In genomic region chr6:5261545-5262109, GRCh38 we compare ENCODE assay signal across 8 cellular contexts. TPM values are rescaled to one million over a fixed set of nuclear protein-coding genes. Genes with fewer than 3 reads are reported as not detected.
DNase-seq lines count a peak whose midpoint lies in the region; ATAC-seq and TF ChIP-seq lines count a peak whose summit lies in the region.

No MANE protein-coding gene starts in this region.

- 0% methylated on average over 19 of the region's 19 CpGs for WGBS in lung, 2 donors

- no peak for ATAC-seq in lung (ENCODE audit: insufficient read depth, low FRiP score)

- H3K27me3 ChIP-seq in HAP-1 (ENCODE audit: low read depth) (no peaks in the 10 kb centered on the region), lung (ENCODE audit: control insufficient read depth, insufficient read depth) (no peaks in the 10 kb centered on the region), uterus (no peaks in the 10 kb centered on the region)

- intact Hi-C loops in uterus (cut with DNase I; ENCODE audit: low total_unique reads), result no loop called here

- DNase-seq in ACHN, result peak; percentile 4
- DNase-seq in HAP-1 (ENCODE audit: low spot score in 2 of 2), result no peak
- peak; percentile 11 for DNase-seq in astrocyte of the hippocampus (ENCODE audit: low read depth, low spot score)
- no peak for DNase-seq in lung (ENCODE audit: low spot score)
- DNase-seq in uterus, result no peak
- no peak for DNase-seq in GM13977 (ENCODE audit: low spot score)
- no peak for DNase-seq in central memory CD4-positive, alpha-beta T cell
- DNase-seq in NOMO-1 treated with dmso at 0.1 percent for 144 hours (lab: John Stamatoyannopoulos, UW; ENCODE audit: unreplicated experiment), result no peak

- peaks cover 10% of the 10 kb centered on the region for H3K4me1 ChIP-seq in HAP-1
- H3K4me1 ChIP-seq in lung (ENCODE audit: control insufficient read depth in 2 of 2, insufficient read depth in 2 of 2, low read length in 2 of 2), result peaks cover 0 to 4% of the 10 kb centered on the region in 2 donors
- peaks cover 0 to 8% of the 10 kb centered on the region in 2 donors for H3K4me1 ChIP-seq in uterus

- H3K27ac ChIP-seq in lung (ENCODE audit: low read depth in 1 of 2, low read length in 1 of 2), result peak overlapping the region; percentile 91 to 96
- H3K27ac ChIP-seq in uterus, result peak overlapping the region; percentile 96 to 97

- H3K36me3 ChIP-seq in HAP-1 (replicated peaks) (peaks cover 19% of the 10 kb centered on the region), lung (ENCODE audit: control insufficient read depth in 2 of 2, insufficient read depth in 2 of 2, low read length in 2 of 2) (no peaks in the 10 kb centered on the region), uterus (no peaks in the 10 kb centered on the region)

- in situ Hi-C loops in ACHN (cut with HindIII; ENCODE audit: low pct_ligation_motif_present, low pct_unique_long_range_greater_than_20kb, low sequenced_read_pairs) (no loop called here), HAP-1 (cut with MboI; ENCODE audit: low sequenced_read_pairs) (no loop called here), GM13977 (cut with MboI; ENCODE audit: low pct_unique_long_range_greater_than_20kb, low sequenced_read_pairs, unreplicated experiment) (no loop called here)

- peak overlapping the region; percentile 96 for H3K4me3 ChIP-seq in HAP-1
- H3K4me3 ChIP-seq in lung, result peak overlapping the region; percentile 89
- peak overlapping the region; percentile 73 to 80 for H3K4me3 ChIP-seq in uterus

- TF ChIP-seq CTCF in lung (IDR thresholded peaks at IDR 0.05; ENCODE audit: control extremely low read depth, extremely low read depth) (no peak), uterus (IDR thresholded peaks at IDR 0.05) (no peak), GM13977 (IDR thresholded peaks at IDR 0.05; ENCODE audit: extremely low read depth, insufficient read depth, missing control alignments) (no peak)

- no peak for TF ChIP-seq POLR2A in uterus (IDR thresholded peaks at IDR 0.05)

- H3K9me3 ChIP-seq in HAP-1 (0 out of 2 replicates have a peak, but pooled peaks cover 2% of the 10 kb centered on the region), lung (ENCODE audit: control insufficient read depth in 2 of 2, insufficient read depth in 1 of 2, low read length in 1 of 2) (no peaks in the 10 kb centered on the region), uterus (no peaks in the 10 kb centered on the region)

RNA-seq across cellular contexts. Expression of gene FARS2, which starts 0.3 kb away (rescaled TPM):
- total RNA-seq in lung, result 10 to 100 TPM; 26.4 to 31.4 TPM
- polyA plus RNA-seq in lung, result 10 to 100 TPM in 1 of 2 donors, 1 to 10 TPM in 1; 9.2 to 12.5 TPM
- total RNA-seq in uterus, result 10 to 100 TPM; 14.4 to 32.5 (median 25.6) TPM

RNA-seq across cellular contexts. Expression of gene LYRM4, which starts 0.9 kb away (rescaled TPM):
- total RNA-seq in lung, result 10 to 100 TPM; 15.8 to 22.5 TPM
- polyA plus RNA-seq in lung, result 10 to 100 TPM; 15.2 to 23.2 TPM
- 10 to 100 TPM in 2 of 4 donors, 1 to 10 TPM in 2; 3.1 to 33.0 (median 15.7) TPM for total RNA-seq in uterus

Comparison
In these comparisons a context has a peak if more than half of its experiments do, and no peak if none do; other contexts are left out.
1. DNase-seq: peak in ACHN (single experiment) and astrocyte of the hippocampus (single experiment); none in HAP-1 (0 of 2), lung (single experiment), uterus (0 of 2), GM13977 (single experiment), central memory CD4-positive, alpha-beta T cell (single experiment) and NOMO-1 treated with dmso at 0.1 percent for 144 hours (single experiment).
2. Peak in every context shown above with its lines, with median percentiles within 50 percentile points of each other: H3K4me3 ChIP-seq.